ENCODE assay signal across 19 cellular contexts in the genomic region with DNA sequence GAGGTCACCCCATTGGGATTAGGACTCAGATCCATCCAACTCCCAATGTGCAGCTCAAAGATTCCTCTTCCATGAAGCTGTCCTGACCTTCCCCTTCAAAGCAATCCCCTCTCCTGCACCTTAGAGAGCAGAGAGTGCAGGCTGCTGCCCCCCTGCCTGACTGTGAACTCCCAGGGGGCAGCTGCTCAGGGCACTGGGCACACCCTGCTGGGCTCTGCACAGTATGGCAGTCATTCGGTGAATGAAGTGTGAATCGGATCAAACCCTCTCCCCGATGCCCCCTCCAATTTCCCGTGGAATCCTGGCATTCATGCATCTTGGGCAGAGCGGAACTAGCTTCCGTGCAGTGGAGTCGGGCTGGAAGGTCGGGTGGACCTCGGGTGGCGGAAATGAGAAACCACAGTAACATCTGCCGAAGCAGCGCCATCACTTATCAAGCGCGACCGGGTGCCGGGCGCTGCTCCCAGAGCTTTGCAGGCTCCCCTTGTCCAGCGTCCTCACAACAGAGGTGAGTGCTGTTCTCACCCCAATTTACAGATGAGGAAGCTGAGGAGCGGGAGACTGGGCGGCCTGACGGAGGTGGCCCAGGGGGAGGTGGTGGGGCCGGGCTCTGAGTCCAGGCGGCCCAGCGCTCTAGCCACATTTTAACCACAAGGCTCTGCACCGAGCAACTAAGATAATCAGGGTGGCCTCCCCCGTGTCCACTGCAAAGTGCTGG. TPM values are rescaled to one million over a fixed set of nuclear protein-coding genes. Genes with fewer than 3 reads are reported as not detected.
"Had no signal": no experiment of that assay in that cellular context is flagged by ENCODE, and none has a peak within 500 bp of the region (broad histone marks: within the 10 kb centered on the region; RNA-seq: fewer than 3 reads in every experiment).

No MANE protein-coding gene starts in this region.

- H3K4me3 ChIP-seq: adrenal gland, dorsolateral prefrontal cortex, pancreas, stomach, testis, upper lobe of left lung had no signal

- H3K27ac ChIP-seq: adrenal gland, pancreas, stomach, testis, upper lobe of left lung had no signal

- H3K36me3 ChIP-seq: adrenal gland, pancreas, stomach, upper lobe of left lung had no signal

- H3K4me1 ChIP-seq: adrenal gland, pancreas, stomach, testis, upper lobe of left lung had no signal

- ATAC-seq: activated CD8-positive, alpha-beta T cell treated with anti-CD3 and anti-CD28 coated beads, Interleukin-2, amount 10 ng/mL, durations not matched to agents 7 days and 5 days; pancreas; sciatic nerve had no signal

- DNase-seq: activated CD4-positive, alpha-beta T cell treated with anti-CD3 and anti-CD28 coated beads, Interleukin-2, amount 10 ng/mL, durations not matched to agents 24 days and 14 days; activated CD4-positive, CD25-positive, alpha-beta regulatory T cell; activated CD8-positive, alpha-beta memory T cell treated with anti-CD3 and anti-CD28 coated beads, Interleukin-2, amount 50 U/mL, for 4 hours; activated CD8-positive, alpha-beta T cell treated with anti-CD3 and anti-CD28 coated beads, Interleukin-2, amount 10 ng/mL, durations not matched to agents 7 days and 5 days; activated effector memory CD4-positive, alpha-beta T cell treated with anti-CD3 and anti-CD28 coated beads, Interleukin-2, amount 50 U/mL, for 16 hours; activated T-cell treated with anti-CD3 and anti-CD28 coated beads, Interleukin-2, amount 50 U/mL, for 48 hours; adrenal gland; immature natural killer cell; mammary epithelial cell; stimulated activated CD4-positive, alpha-beta T cell treated with anti-CD3 and anti-CD28 coated beads, Interleukin-1b, Interleukin-23, amount 100 ng/mL, for 48 hours; stomach; T-helper 1 cell; testis had no signal

- H3K9me3 ChIP-seq: adrenal gland, pancreas, testis had no signal

- FAIRE-seq: endometrium, pancreas had no signal

- H3K27me3 ChIP-seq: dorsolateral prefrontal cortex, testis, upper lobe of left lung had no signal

RNA-seq across cellular contexts. Expression of a gene that starts 14.7 kb away (rescaled TPM):
- total RNA-seq: activated CD4-positive, alpha-beta T cell treated with anti-CD3 and anti-CD28 coated beads, Interleukin-2, amount 10 ng/mL, durations not matched to agents 24 days and 14 days; activated CD8-positive, alpha-beta T cell treated with anti-CD3 and anti-CD28 coated beads, Interleukin-2, amount 10 ng/mL, durations not matched to agents 7 days and 5 days; mammary epithelial cell; sciatic nerve had no signal
- polyA plus RNA-seq: esophagus, immature natural killer cell, mammary epithelial cell had no signal
